Comparison of ENCODE assay signal across 8 cellular contexts in the genomic region with DNA sequence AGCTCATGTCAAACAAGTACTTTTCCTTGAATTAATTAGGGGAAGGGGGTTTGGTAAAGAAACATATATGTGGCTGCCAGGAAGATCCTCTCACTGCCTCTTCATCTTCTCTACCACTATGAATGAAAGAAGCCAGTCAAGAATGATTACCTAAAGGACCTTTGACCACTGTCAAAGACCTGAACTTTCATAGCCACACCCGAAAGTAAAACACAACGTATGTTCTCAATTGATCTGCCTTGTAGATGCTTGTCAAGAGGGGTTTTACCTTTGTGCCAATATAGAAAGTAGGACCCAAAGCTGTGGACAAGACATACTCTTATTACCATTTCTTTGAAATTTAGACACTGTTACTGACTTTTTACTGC.
DNase-seq lines count a peak whose midpoint lies in the region; ATAC-seq and TF ChIP-seq lines count a peak whose summit lies in the region.

No MANE protein-coding gene starts in this region.

- no peak overlapping the region for H3K27ac ChIP-seq in right atrium auricular region
- no peak overlapping the region for H3K27ac ChIP-seq in sigmoid colon

- DNase-seq in left colon: no peak
- DNase-seq in right atrium auricular region (ENCODE audit: low spot score): no peak
- no peak for DNase-seq in cortex of kidney (lab: John Stamatoyannopoulos, UW)
- DNase-seq in sigmoid colon: no peak
- DNase-seq in T-cell: no peak

- POLR2A ChIA-PET in T-cell (lab: Charles Lee): no interaction called here

- H3K36me3 ChIP-seq in right atrium auricular region: no peaks in the 10 kb centered on the region
- H3K36me3 ChIP-seq in sigmoid colon: no peaks in the 10 kb centered on the region

- H3K4me1 ChIP-seq in right atrium auricular region: peaks cover 0 to 7% of the 10 kb centered on the region in 2 donors
- H3K4me1 ChIP-seq in sigmoid colon: no peaks in the 10 kb centered on the region

- CTCF ChIA-PET in T-cell (lab: Charles Lee): no interaction called here

- ATAC-seq in GM18868 (IDR thresholded peaks at IDR 0.05; ENCODE audit: unreplicated experiment) (peak; percentile 67), GM21528 (IDR thresholded peaks at IDR 0.05; ENCODE audit: low FRiP score, unreplicated experiment) (peak; percentile 67), HG03196 (IDR thresholded peaks at IDR 0.05; ENCODE audit: unreplicated experiment) (peak; percentile 87), left colon (peak; percentile 96), T-cell (replicated peaks in 1 of 4) (no peak)

- TF ChIP-seq CTCF in right atrium auricular region (IDR thresholded peaks at IDR 0.05): no peak
- TF ChIP-seq CTCF in sigmoid colon (IDR thresholded peaks at IDR 0.05): no peak

- peaks cover 12 to 23% (median 21%) of the 10 kb centered on the region in 3 donors for H3K4me1 Mint-ChIP-seq in T-cell

- H3K4me3 Mint-ChIP-seq in T-cell: no peak overlapping the region

- H3K27me3 Mint-ChIP-seq in T-cell: no peaks in the 10 kb centered on the region

- intact Hi-C loops in left colon (cut with DNase I, micrococcal nuclease): no loop called here
- intact Hi-C loops in sigmoid colon (cut with DNase I): no loop called here

- H3K9me3 Mint-ChIP-seq in T-cell: no peaks in the 10 kb centered on the region

- 12 to 53% methylated on average over 2 of the region's 2 CpGs for WGBS in sigmoid colon, 2 donors

- H3K4me3 ChIP-seq in right atrium auricular region: no peak overlapping the region
- H3K4me3 ChIP-seq in sigmoid colon: no peak overlapping the region

- TF ChIP-seq POLR2A in sigmoid colon (IDR thresholded peaks at IDR 0.05): no peak

- H3K36me3 Mint-ChIP-seq in T-cell: no peaks in the 10 kb centered on the region

- no peaks in the 10 kb centered on the region for H3K9me3 ChIP-seq in right atrium auricular region
- no peaks in the 10 kb centered on the region for H3K9me3 ChIP-seq in sigmoid colon

- H3K27me3 ChIP-seq in right atrium auricular region: no peaks in the 10 kb centered on the region
- H3K27me3 ChIP-seq in sigmoid colon: no peaks in the 10 kb centered on the region

- no peak overlapping the region for H3K27ac Mint-ChIP-seq in T-cell

- TF ChIP-seq EP300 in sigmoid colon (IDR thresholded peaks at IDR 0.05): no peak

Comparison
In these comparisons a context has a peak if more than half of its experiments do, and no peak if none do; other contexts are left out.
1. ATAC-seq: peak in GM18868 (single experiment), GM21528 (single experiment), HG03196 (single experiment) and left colon (single experiment); none in T-cell (0 of 4).